ENCODE assay signal across 12 cellular contexts in genomic region chrX:47197526-47197925, GRCh38. TPM values are rescaled to one million over a fixed set of nuclear protein-coding genes. Genes with fewer than 3 reads are reported as not detected.
DNase-seq lines count a peak whose midpoint lies in the region; ATAC-seq and TF ChIP-seq lines count a peak whose summit lies in the region.
"Had no signal": no experiment of that assay in that cellular context is flagged by ENCODE, and none has a peak within 500 bp of the region (broad histone marks: within the 10 kb centered on the region; RNA-seq: fewer than 3 reads in every experiment).

No MANE protein-coding gene starts in this region.

- intact Hi-C loops in Panc1 (cut with micrococcal nuclease; ENCODE audit: unreplicated experiment): loop anchor here (10.0 kb wide), 2 partner anchors 187 to 327 kb away; no protein-coding TSS in a partner anchor

- H3K79me2 ChIP-seq in SK-N-SH (ENCODE audit: insufficient read depth): peaks cover 57% of the 10 kb centered on the region

- H3K4me1 Mint-ChIP-seq in progenitor cell of endocrine pancreas (ENCODE audit: low read depth): peaks cover 47% of the 10 kb centered on the region

- H3K36me3 Mint-ChIP-seq in progenitor cell of endocrine pancreas (ENCODE audit: insufficient read depth): peaks cover 42% of the 10 kb centered on the region

- TF ChIP-seq RAD21 in SK-N-SH (IDR thresholded peaks at IDR 0.05; ENCODE audit: low read length): no peak

- H2AFZ ChIP-seq in SK-N-SH (ENCODE audit: low read depth): no peak overlapping the region

- peak overlapping the region; percentile 86 for H3K4me2 ChIP-seq in SK-N-SH

- H3K27me3 ChIP-seq in SK-N-SH (ENCODE audit: insufficient read depth) (no peaks in the 10 kb centered on the region), Panc1 (ENCODE audit: control insufficient read depth, insufficient read depth, low read length) (no peaks in the 10 kb centered on the region)

- peaks cover 54% of the 10 kb centered on the region for H4K20me1 ChIP-seq in SK-N-SH (ENCODE audit: insufficient read depth)

- CTCF ChIA-PET in SK-N-SH (lab: Yijun Ruan, JAX) (no interaction called here), Panc1 (lab: Charles Lee) (no interaction called here)

- ATAC-seq in SK-N-SH treated with all-trans-retinoic acid at 6 μM for 48 hours (no peak), Panc1 (no peak)
- ATAC-seq: K562 had no signal

- no peaks in the 10 kb centered on the region for H3K9me3 Mint-ChIP-seq in progenitor cell of endocrine pancreas (ENCODE audit: low read depth)

- no peak for TF ChIP-seq CTCF in SK-N-SH (IDR thresholded peaks at IDR 0.05)
- no peak for TF ChIP-seq CTCF in Panc1 (IDR thresholded peaks at IDR 0.05)
- TF ChIP-seq CTCF in epithelial cell of proximal tubule (conservative IDR thresholded peaks at IDR 0.05; ENCODE audit: low read depth, low read length): no peak
- TF ChIP-seq CTCF in progenitor cell of endocrine pancreas (IDR thresholded peaks at IDR 0.05; ENCODE audit: unreplicated experiment): no peak

- in situ Hi-C loops in Panc1 (cut with HindIII; ENCODE audit: low pct_unique_long_range_greater_than_20kb, low sequenced_read_pairs): no loop called here

- H3K4me1 ChIP-seq in SK-N-SH (ENCODE audit: control insufficient read depth in 1 of 2, insufficient read depth in 2 of 2, low read depth in 1 of 2, low read length in 1 of 2) (peaks cover 16 to 36% of the 10 kb centered on the region in 2 experiments), Panc1 (ENCODE audit: control insufficient read depth, insufficient read depth, low read length) (peaks cover 32% of the 10 kb centered on the region)

- H3K4me3 ChIP-seq in SK-N-SH (ENCODE audit: low read depth in 2 of 2, low read length in 1 of 2) (no peak overlapping the region), Panc1 (ENCODE audit: low read depth in 2 of 2, low read length in 2 of 2) (no peak overlapping the region), epithelial cell of proximal tubule (ENCODE audit: low read depth, low read length) (peak overlapping the region; percentile 8)
- H3K4me3 ChIP-seq: K562, skin epidermis had no signal

- H3K27me3 Mint-ChIP-seq in progenitor cell of endocrine pancreas: no peaks in the 10 kb centered on the region

- H3K36me3 ChIP-seq in SK-N-SH (replicated peaks in 1 of 2; ENCODE audit: control insufficient read depth in 1 of 2, insufficient read depth in 2 of 2, low read length in 1 of 2) (peaks cover 60 to 64% of the 10 kb centered on the region in 2 experiments), Panc1 (ENCODE audit: control insufficient read depth, insufficient read depth, low read length) (peaks cover 14% of the 10 kb centered on the region)

- H3K9ac ChIP-seq in SK-N-SH: no peak overlapping the region

- no peaks in the 10 kb centered on the region for H3F3A ChIP-seq in SK-N-SH (replicated peaks; ENCODE audit: insufficient read depth)

- no TSS peak for BruUV-seq in Panc1 (replicated peaks; lab: Mats Ljungman, UMichigan)

- peak overlapping the region; percentile 52 for H3K4me3 Mint-ChIP-seq in progenitor cell of endocrine pancreas (ENCODE audit: low read depth)

- H3K27ac Mint-ChIP-seq in progenitor cell of endocrine pancreas: peak overlapping the region; percentile 83

- H3K9me3 ChIP-seq in SK-N-SH: no peaks in the 10 kb centered on the region
- no peaks in the 10 kb centered on the region for H3K9me3 ChIP-seq in Panc1 (ENCODE audit: control insufficient read depth, insufficient read depth, low read depth, low read length)

- POLR2A ChIA-PET in SK-N-SH (lab: Yijun Ruan, JAX): interaction anchor here (0.6 kb wide), 1 partner anchor 186 kb away, joined by 4 read pairs; no protein-coding TSS in a partner anchor
- POLR2A ChIA-PET in Panc1 (lab: Charles Lee): no interaction called here

- H3K9me2 ChIP-seq in SK-N-SH: no peaks in the 10 kb centered on the region

- WGBS in SK-N-SH (ENCODE audit: low lambda C conversion rate): 89% methylated on average over 7 of the region's 7 CpGs

- DNase-seq in SK-N-SH (no peak), Panc1 (ENCODE audit: low read depth, low spot score) (no peak), epithelial cell of proximal tubule (ENCODE audit: low read depth) (no peak), progenitor cell of endocrine pancreas (ENCODE audit: low spot score, unreplicated experiment) (no peak), 8988T (no peak), caudate nucleus (lab: John Stamatoyannopoulos, UW) (no peak), NCI-H187 treated with DMSO at 0.1 percent for 48 hours (lab: John Stamatoyannopoulos, UW) (no peak)

- H3K27ac ChIP-seq in SK-N-SH (ENCODE audit: low read depth in 2 of 2, low read length in 1 of 2): no peak overlapping the region
- H3K27ac ChIP-seq in Panc1 (ENCODE audit: low read length): peak overlapping the region; percentile 68; the same call in 1 of the 2 replicates
- H3K27ac ChIP-seq in caudate nucleus (ENCODE audit: low read depth, low read length): no peak overlapping the region
- H3K27ac ChIP-seq: 22Rv1, VCaP had no signal

- no peak for TF ChIP-seq EP300 in SK-N-SH (IDR thresholded peaks at IDR 0.05; ENCODE audit: borderline replicate concordance in 1 of 2, low read depth in 1 of 2, low read length in 1 of 2)

TF ChIP-seq in SK-N-SH, 30 proteins besides CTCF, POLR2A, EP300 and RAD21 (continues in another document):
- TF ChIP-seq FOSL2 (IDR thresholded peaks at IDR 0.05; ENCODE audit: borderline replicate concordance, low read depth) (no peak), JUND (IDR thresholded peaks at IDR 0.05) (no peak), GATA2 (CRISPR knock-in tag; IDR thresholded peaks at IDR 0.05) (no peak), CHD2 (IDR thresholded peaks at IDR 0.05; ENCODE audit: low read length, partially characterized antibody) (no peak), TEAD4 (IDR thresholded peaks at IDR 0.05; ENCODE audit: borderline replicate concordance, insufficient read depth) (no peak), FOXM1 (IDR thresholded peaks at IDR 0.05; ENCODE audit: low read depth) (no peak), RXRA (IDR thresholded peaks at IDR 0.05; ENCODE audit: borderline replicate concordance, low read depth) (no peak)

TF ChIP-seq in SK-N-SH treated with all-trans-retinoic acid at 6 μM for 48 hours, 23 proteins besides CTCF, POLR2A, EP300 and RAD21:
- TF ChIP-seq ZNF8 (CRISPR knock-in tag; IDR thresholded peaks at IDR 0.05) (no peak), TOX (CRISPR knock-in tag; IDR thresholded peaks at IDR 0.05; ENCODE audit: borderline replicate concordance) (no peak)

RNA-seq across cellular contexts. Expression of gene UBA1, which starts 3.9 kb away (rescaled TPM):
- polyA plus RNA-seq in SK-N-SH (2012; rRNA removed): 249 and 283 TPM in 2 replicates
- 125 and 170 TPM in 2 replicates for polyA plus RNA-seq in SK-N-SH (2012; cell fraction: cytosol; rRNA removed)
- polyA plus RNA-seq in SK-N-SH (2012; cell fraction: nucleus; rRNA removed): 396 and 495 TPM in 2 replicates
- 302 TPM for total RNA-seq in Panc1 (2021; ENCODE audit: unreplicated experiment)
- polyA plus RNA-seq in Panc1 (2012; ENCODE audit: insufficient read length): 333 TPM
- 161 and 183 TPM in 2 replicates for total RNA-seq in epithelial cell of proximal tubule
- total RNA-seq in progenitor cell of endocrine pancreas: 524 and 538 TPM in 2 replicates

RNA-seq across cellular contexts. Expression of gene CDK16, which starts 21.0 kb away (rescaled TPM):
- 115 and 116 TPM in 2 replicates for polyA plus RNA-seq in SK-N-SH (2012; rRNA removed)
- 64.3 and 83.1 TPM in 2 replicates for polyA plus RNA-seq in SK-N-SH (2012; cell fraction: cytosol; rRNA removed)
- 213 and 232 TPM in 2 replicates for polyA plus RNA-seq in SK-N-SH (2012; cell fraction: nucleus; rRNA removed)
- total RNA-seq in Panc1 (2021; ENCODE audit: unreplicated experiment) (134 TPM), epithelial cell of proximal tubule (83.4 and 95.4 TPM in 2 replicates), progenitor cell of endocrine pancreas (236 and 253 TPM in 2 replicates)
- polyA plus RNA-seq in Panc1 (2012; ENCODE audit: insufficient read length): 135 TPM

RNA-seq across cellular contexts. Expression of gene USP11, which starts 35.3 kb away (rescaled TPM):
- polyA plus RNA-seq in SK-N-SH (2012; rRNA removed): 40.1 and 53.1 TPM in 2 replicates
- 19.8 and 26.2 TPM in 2 replicates for polyA plus RNA-seq in SK-N-SH (2012; cell fraction: cytosol; rRNA removed)
- polyA plus RNA-seq in SK-N-SH (2012; cell fraction: nucleus; rRNA removed): 185 and 213 TPM in 2 replicates
- total RNA-seq in Panc1 (2021; ENCODE audit: unreplicated experiment): 82.4 TPM
- 105 TPM for polyA plus RNA-seq in Panc1 (2012; ENCODE audit: insufficient read length)
- 24.7 and 30.2 TPM in 2 replicates for total RNA-seq in epithelial cell of proximal tubule
- 267 and 277 TPM in 2 replicates for total RNA-seq in progenitor cell of endocrine pancreas

RNA-seq across cellular contexts. Expression of gene RBM10, which starts 52.5 kb away (rescaled TPM):
- 24.7 and 34.4 TPM in 2 replicates for polyA plus RNA-seq in SK-N-SH (2012; rRNA removed)
- polyA plus RNA-seq in SK-N-SH (2012; cell fraction: cytosol; rRNA removed): 15.1 and 23.5 TPM in 2 replicates
- polyA plus RNA-seq in SK-N-SH (2012; cell fraction: nucleus; rRNA removed): 47.0 and 52.0 TPM in 2 replicates
- total RNA-seq in Panc1 (2021; ENCODE audit: unreplicated experiment): 47.1 TPM
- 58.6 TPM for polyA plus RNA-seq in Panc1 (2012; ENCODE audit: insufficient read length)
- total RNA-seq in epithelial cell of proximal tubule: 41.2 and 57.0 TPM in 2 replicates
- 62.5 and 68.2 TPM in 2 replicates for total RNA-seq in progenitor cell of endocrine pancreas

RNA-seq across cellular contexts. Expression of gene NDUFB11, which starts 53.0 kb away (rescaled TPM):
- polyA plus RNA-seq in SK-N-SH (2012; rRNA removed): 74.9 and 107 TPM in 2 replicates
- polyA plus RNA-seq in SK-N-SH (2012; cell fraction: cytosol; rRNA removed): 72.6 and 79.2 TPM in 2 replicates
- 29.1 and 55.5 TPM in 2 replicates for polyA plus RNA-seq in SK-N-SH (2012; cell fraction: nucleus; rRNA removed)
- total RNA-seq in Panc1 (2021; ENCODE audit: unreplicated experiment): 109 TPM
- polyA plus RNA-seq in Panc1 (2012; ENCODE audit: insufficient read length): 151 TPM
- 83.4 and 90.5 TPM in 2 replicates for total RNA-seq in epithelial cell of proximal tubule
- 87.8 and 94.1 TPM in 2 replicates for total RNA-seq in progenitor cell of endocrine pancreas
